ENCODE assay signal across 11 cellular contexts in genomic region chr1:2019162-2019542, GRCh38. TPM values are rescaled to one million over a fixed set of nuclear protein-coding genes. Genes with fewer than 3 reads are reported as not detected.
A peak's percentile ranks its signal among the peaks of the same experiment; 100 is the strongest.
DNase-seq lines count a peak whose midpoint lies in the region; ATAC-seq, FAIRE-seq and TF ChIP-seq lines count a peak whose summit lies in the region.
"Had no signal": no experiment of that assay in that cellular context is flagged by ENCODE, and none has a peak within 500 bp of the region (broad histone marks: within the 10 kb centered on the region; RNA-seq: fewer than 3 reads in every experiment).

Gene GABRD (plus strand): TSS chr1:2019345. CDS start chr1:2019424, 79 bp downstream.

- no peak within 1 kb of the TSS for H2BK12ac ChIP-seq in H1 (ENCODE audit: low read depth, low read length)

- H3K9me3 ChIP-seq in H1 (ENCODE audit: insufficient read depth in 2 of 2, low read depth in 1 of 2, low read length in 1 of 2) (no peaks in the 10 kb centered on the region), psoas muscle (no peaks in the 10 kb centered on the region)

- CTCF ChIA-PET in H1 (lab: Charles Lee; ENCODE audit: partially characterized antibody), result interaction anchor here (1.0 to 8.0 kb wide), 5 partner anchors 10 to 58 kb away, joined by 3 to 66 read pairs (median 5); no protein-coding TSS in a partner anchor

- no peaks in the 10 kb centered on the region for H3K79me2 ChIP-seq in H1 (ENCODE audit: control insufficient read depth in 1 of 2, insufficient read depth in 2 of 2, low read length in 2 of 2)

- no peak within 1 kb of the TSS for H2AK5ac ChIP-seq in H1 (ENCODE audit: low read depth, low read length)

- no peak within 1 kb of the TSS for H3K18ac ChIP-seq in H1 (ENCODE audit: extremely low read depth, low read length)

- H3K4me1 ChIP-seq in H1 (replicated peaks in 1 of 4; ENCODE audit: control insufficient read depth in 3 of 4, insufficient read depth in 4 of 4, low read length in 3 of 4) (peaks cover 0 to 10% (median 3%) of the 10 kb centered on the region in 4 experiments; a peak in 5 of 7 replicates), psoas muscle (no peaks in the 10 kb centered on the region)

- no peak within 1 kb of the TSS for H4K5ac ChIP-seq in H1 (ENCODE audit: insufficient read length, low read depth, low read length)

- peak within 1 kb of the TSS; percentile 17; the same call in 1 of the 2 replicates for H2AFZ ChIP-seq in H1 (ENCODE audit: low read length)

- no peak for ATAC-seq in psoas muscle
- ATAC-seq in HG02973 (IDR thresholded peaks at IDR 0.05; ENCODE audit: unreplicated experiment), result no peak

- no peak for TF ChIP-seq RAD21 in H1 (IDR thresholded peaks at IDR 0.05 in 1 of 2, conservative IDR thresholded peaks at IDR 0.05 in 1 of 2; ENCODE audit: low read depth in 2 of 2, low read length in 2 of 2)

- peaks cover 0 to 4% of the 10 kb centered on the region in 2 experiments for H4K20me1 ChIP-seq in H1 (replicated peaks in 1 of 2; ENCODE audit: control insufficient read depth in 1 of 2, insufficient read depth in 2 of 2, low read length in 2 of 2)

- H2BK20ac ChIP-seq in H1 (ENCODE audit: low read length), result no peak within 1 kb of the TSS

- H4K8ac ChIP-seq in H1 (ENCODE audit: extremely low read depth, insufficient read depth, low read length), result peak within 1 kb of the TSS; percentile 82

- no peak within 1 kb of the TSS for H3K23ac ChIP-seq in H1 (ENCODE audit: insufficient read length)

- FAIRE-seq in H1 (lab: Jason Lieb, UNC), result no peak

- no peak for TF ChIP-seq POLR2A in H1 (IDR thresholded peaks at IDR 0.05; ENCODE audit: control extremely low read depth in 1 of 2, low read depth in 2 of 2, low read length in 2 of 2)

- H3K27me3 ChIP-seq in H1 (replicated peaks in 1 of 4; ENCODE audit: control insufficient read depth in 3 of 4, extremely low read depth in 1 of 4, insufficient read depth in 3 of 4, low read length in 3 of 4) (peaks cover 3 to 19% (median 14%) of the 10 kb centered on the region in 4 experiments), psoas muscle (ENCODE audit: insufficient read depth in 3 of 3, low read length in 2 of 3) (peaks cover 0 to 89% (median 33%) of the 10 kb centered on the region in 3 donors)

- H3K4ac ChIP-seq in H1 (replicated peaks; ENCODE audit: insufficient read length, low read depth, low read length), result no peak within 1 kb of the TSS

- no peak within 1 kb of the TSS for H2BK120ac ChIP-seq in H1 (replicated peaks; ENCODE audit: low read depth, low read length)

- TF ChIP-seq CTCF in H1 (IDR thresholded peaks at IDR 0.05; ENCODE audit: control extremely low read depth in 1 of 3, insufficient read depth in 1 of 3, low read depth in 1 of 3, low read length in 3 of 3) (no peak), psoas muscle (IDR thresholded peaks at IDR 0.05) (no peak)

- no peak within 1 kb of the TSS for H3K56ac ChIP-seq in H1 (replicated peaks; ENCODE audit: insufficient read length, low read depth, low read length)

- no peak for TF ChIP-seq EP300 in H1 (IDR thresholded peaks at IDR 0.05; ENCODE audit: borderline replicate concordance in 1 of 2, low read depth in 2 of 2, low read length in 2 of 2)

- POLR2A ChIA-PET in H1 (lab: Charles Lee; ENCODE audit: partially characterized antibody), result interaction anchor here (1.4 to 3.7 kb wide), 3 partner anchors 11 to 59 kb away, joined by 4 to 11 read pairs (median 4); no protein-coding TSS in a partner anchor

- H3K36me3 ChIP-seq in H1 (ENCODE audit: control insufficient read depth in 2 of 4, insufficient read depth in 4 of 4, low read length in 3 of 4), result no peaks in the 10 kb centered on the region
- H3K36me3 ChIP-seq in psoas muscle (ENCODE audit: insufficient read depth in 1 of 2, low read depth in 1 of 2), result no peaks in the 10 kb centered on the region

- H3K79me1 ChIP-seq in H1 (ENCODE audit: low read depth, low read length), result no peaks in the 10 kb centered on the region

- peak within 1 kb of the TSS; percentile 46 to 85 for H3K4me2 ChIP-seq in H1 (ENCODE audit: insufficient read depth in 1 of 2, low read depth in 2 of 2, low read length in 2 of 2)

- DNase-seq in NCI-H2196 (lab: John Stamatoyannopoulos, UW; ENCODE audit: unreplicated experiment) (peak; percentile 61), NCI-H2196 treated with DMSO at 0.1 percent for 48 hours (lab: John Stamatoyannopoulos, UW; ENCODE audit: unreplicated experiment) (no peak), NCI-H69 (lab: John Stamatoyannopoulos, UW) (peak; percentile 32), H1 (ENCODE audit: low read depth in 1 of 2, low spot score in 2 of 2) (no peak), psoas muscle (no peak), activated gamma-delta T cell treated with Interleukin-2 at 50 U/mL for 16 hours (no peak)
- no peak for DNase-seq in stimulated activated naive CD4-positive, alpha-beta T cell (lab: John Stamatoyannopoulos, UW)
- DNase-seq: activated effector memory CD4-positive, alpha-beta T cell treated with Interleukin-2 at 50 U/mL for 16 hours had no signal

- no peak within 1 kb of the TSS for H4K91ac ChIP-seq in H1 (replicated peaks; ENCODE audit: insufficient read length, low read length)

- peaks cover 7% of the 10 kb centered on the region; the same call in 1 of the 2 replicates for H3K23me2 ChIP-seq in H1 (ENCODE audit: low read depth, low read length)

- no CpG with 5 or more reads among the region's 60 CpGs for WGBS in H1 (ENCODE audit: extremely low coverage in 1 of 2, insufficient coverage in 1 of 2, insufficient read length in 1 of 2, insufficient replicate concordance in 2 of 2, low coverage in 1 of 2, low lambda C conversion rate in 2 of 2, missing lambda C conversion rate in 1 of 2), 2 experiments
- WGBS in psoas muscle, 3 donors, result 0 to 1% (median 1%) methylated on average over 14 to 51 of the region's 60 CpGs

- no peak within 1 kb of the TSS; the same call in 1 of the 2 replicates for H2BK5ac ChIP-seq in H1 (ENCODE audit: low read depth, low read length)

- H3K4me3 ChIP-seq in H1 (ENCODE audit: extremely low read depth in 1 of 4, insufficient read depth in 2 of 4, low read depth in 3 of 4, low read length in 4 of 4), result peak within 1 kb of the TSS; percentile 24 to 65 (median 36); a peak in 7 of 8 replicates
- H3K4me3 ChIP-seq in psoas muscle, result peak within 1 kb of the TSS; percentile 15
- H3K4me3 ChIP-seq: lung had no signal

- H3K9ac ChIP-seq in H1 (replicated peaks in 1 of 4; ENCODE audit: extremely low read depth in 1 of 4, low read depth in 3 of 4, low read length in 3 of 4), result no peak within 1 kb of the TSS

- no peak within 1 kb of the TSS for H3K14ac ChIP-seq in H1 (ENCODE audit: insufficient read length)

- intact Hi-C loops in psoas muscle (cut with DNase I), result no loop called here

- peak within 1 kb of the TSS; percentile 29; the same call in 1 of the 2 replicates for H2BK15ac ChIP-seq in H1 (ENCODE audit: low read length)

- no peak within 1 kb of the TSS for H3K27ac ChIP-seq in H1 (ENCODE audit: low read depth, low read length)
- no peak within 1 kb of the TSS for H3K27ac ChIP-seq in psoas muscle

TF ChIP-seq in H1, 55 proteins besides CTCF, POLR2A, EP300 and RAD21:
- TF ChIP-seq KDM4A (IDR thresholded peaks at IDR 0.05; ENCODE audit: low read depth, low read length, severe bottlenecking), result peak; percentile 39
- no peak for TF ChIP-seq JUN (IDR thresholded peaks at IDR 0.05; ENCODE audit: low read depth, low read length)

RNA-seq across cellular contexts. Expression of gene GABRD, which starts in this region (rescaled TPM):
- total RNA-seq in H1 (2021; fragmentation: NEBNext Ultra II Directional; extraction: Animal tissue kit (Norgen Biotek cat#: 25700)), result 1.8 and 1.9 TPM in 2 replicates
- polyA plus RNA-seq in H1 (2011; rRNA removed), result 3.0 and 3.3 TPM in 2 replicates
- 2.9 TPM for polyA plus RNA-seq in H1 (2011; cell fraction: cytosol; rRNA removed)
- 12.6 TPM for polyA plus RNA-seq in H1 (2011; cell fraction: nucleus; rRNA removed)
- polyA plus RNA-seq in H1 (2012, experiment 1 of 2), result 1.7 to 3.4 TPM (median 2.7 TPM) in 4 replicates
- 3.2 TPM for polyA plus RNA-seq in H1 (2012, experiment 2 of 2)
- 1.6 TPM for polyA plus RNA-seq in H1 (2013, experiment 1 of 2)
- 1.5 TPM for polyA plus RNA-seq in H1 (2013, experiment 2 of 2)
- polyA minus RNA-seq in H1 (2011; rRNA and poly(A)+ RNA removed), result 2.0 and 2.4 TPM in 2 replicates
- 1.8 TPM for polyA minus RNA-seq in H1 (2011; cell fraction: cytosol; rRNA and poly(A)+ RNA removed)
- 1.2 TPM for polyA minus RNA-seq in H1 (2011; cell fraction: nucleus; rRNA and poly(A)+ RNA removed)
- total RNA-seq in psoas muscle, result under 1 TPM in 2 of 4 donors, not detected in 2; 0.24 to 0.47 TPM
- polyA plus RNA-seq in psoas muscle, result under 1 TPM in 2 of 3 donors, not detected in 1; 0.05 to 0.66 TPM
- total RNA-seq: M059J had no signal

Comparison
In these comparisons a context has a peak if more than half of its experiments do, and no peak if none do; other contexts are left out.
1. DNase-seq: peak in NCI-H2196 (single experiment) and NCI-H69 (single experiment); none in NCI-H2196 treated with DMSO at 0.1 percent for 48 hours (single experiment), H1 (0 of 2), psoas muscle (0 of 2), stimulated activated naive CD4-positive, alpha-beta T cell (0 of 6) and activated gamma-delta T cell treated with Interleukin-2 at 50 U/mL for 16 hours (single experiment).